Comparison of ENCODE assay signal across 8 cellular contexts in genomic region chr14:67680121-67680602, GRCh38. TPM values are rescaled to one million over a fixed set of nuclear protein-coding genes. Genes with fewer than 3 reads are reported as not detected.
DNase-seq lines count a peak whose midpoint lies in the region; ATAC-seq, FAIRE-seq and TF ChIP-seq lines count a peak whose summit lies in the region.

No MANE protein-coding gene starts in this region.

- ATAC-seq in GM21447 (IDR thresholded peaks at IDR 0.05; ENCODE audit: unreplicated experiment), result peak; percentile 97
- ATAC-seq in HG03575 (IDR thresholded peaks at IDR 0.05; ENCODE audit: extremely low read depth, insufficient number of reproducible peaks, low FRiP score, unreplicated experiment), result peak; percentile 87

- TF ChIP-seq POLR2A in endothelial cell of umbilical vein (IDR thresholded peaks at IDR 0.05; ENCODE audit: low read depth, low read length), result no peak

- peak; percentile 78 for DNase-seq in GM12864 (ENCODE audit: low read depth)
- DNase-seq in endothelial cell of umbilical vein (ENCODE audit: low read depth, low spot score), result peak; percentile 73
- DNase-seq in DMS153 (lab: John Stamatoyannopoulos, UW), result no peak
- DNase-seq in DMS 273 (lab: John Stamatoyannopoulos, UW; ENCODE audit: unreplicated experiment), result no peak
- no peak for DNase-seq in Ammon's horn (ENCODE audit: low spot score)
- DNase-seq in medulla oblongata (ENCODE audit: extremely low spot score), result no peak

- H3K27ac ChIP-seq in endothelial cell of umbilical vein (ENCODE audit: insufficient read depth, low read depth, low read length), result peak overlapping the region; percentile 48

- CTCF ChIA-PET in endothelial cell of umbilical vein (lab: Charles Lee), result interaction anchor here (0.9 to 1.9 kb wide), 6 partner anchors 12 to 153 kb away, joined by 3 to 10 read pairs (median 4); partner anchors contain the start of gene ARG2

- H3K4me1 ChIP-seq in endothelial cell of umbilical vein (ENCODE audit: control insufficient read depth, extremely low read depth, insufficient read depth, low read length), result peaks cover 21% of the 10 kb centered on the region

- no peaks in the 10 kb centered on the region for H3K9me3 ChIP-seq in endothelial cell of umbilical vein (replicated peaks; ENCODE audit: control insufficient read depth, insufficient read depth, low read length)

- no peak for TF ChIP-seq CTCF in GM12864 (IDR thresholded peaks at IDR 0.05; ENCODE audit: low read depth, low read length, missing control alignments)
- no peak for TF ChIP-seq CTCF in endothelial cell of umbilical vein (IDR thresholded peaks at IDR 0.05; ENCODE audit: extremely low read depth in 1 of 2, insufficient read depth in 1 of 2, low read depth in 1 of 2, low read length in 2 of 2)

- peak overlapping the region; percentile 67 for H3K4me2 ChIP-seq in endothelial cell of umbilical vein (ENCODE audit: insufficient read depth, low read length)

- no peak overlapping the region for H2AFZ ChIP-seq in endothelial cell of umbilical vein (ENCODE audit: low read depth, low read length)

- H3K27me3 ChIP-seq in endothelial cell of umbilical vein (ENCODE audit: control insufficient read depth in 2 of 2, insufficient read depth in 2 of 2, low read length in 2 of 2), result no peaks in the 10 kb centered on the region

- peaks cover 28% of the 10 kb centered on the region for H3K79me2 ChIP-seq in endothelial cell of umbilical vein (ENCODE audit: control insufficient read depth, insufficient read depth, low read length)

- peaks cover 4 to 5% of the 10 kb centered on the region in 2 experiments for H3K36me3 ChIP-seq in endothelial cell of umbilical vein (ENCODE audit: control insufficient read depth in 2 of 2, extremely low read depth in 1 of 2, insufficient read depth in 2 of 2, low read length in 2 of 2)

- intact Hi-C loops in endothelial cell of umbilical vein (cut with micrococcal nuclease), result no loop called here

- H3K4me3 ChIP-seq in GM12864 (ENCODE audit: low read depth, low read length) (no peak overlapping the region), endothelial cell of umbilical vein (replicated peaks in 1 of 3; ENCODE audit: insufficient read depth in 1 of 3, low read depth in 1 of 3, low read length in 3 of 3) (no peak overlapping the region)

- H3K9ac ChIP-seq in endothelial cell of umbilical vein (replicated peaks; ENCODE audit: extremely low read depth, insufficient read depth, low read length), result no peak overlapping the region

- POLR2A ChIA-PET in endothelial cell of umbilical vein (lab: Charles Lee), result no interaction called here

- no peaks in the 10 kb centered on the region for H3K9me1 ChIP-seq in endothelial cell of umbilical vein (replicated peaks; ENCODE audit: control insufficient read depth, extremely low read depth, insufficient read depth, low read length)

- dilution Hi-C loops in endothelial cell of umbilical vein (cut with MboI; ENCODE audit: extremely low pct_ligation_motif_present, low sequenced_read_pairs), result no loop called here

- no peaks in the 10 kb centered on the region for H4K20me1 ChIP-seq in endothelial cell of umbilical vein (replicated peaks; ENCODE audit: control insufficient read depth, extremely low read depth, insufficient read depth, low read length)

- FAIRE-seq in endothelial cell of umbilical vein (lab: Jason Lieb, UNC), result peak; percentile 92

- no TSS peak for BruUV-seq in endothelial cell of umbilical vein (replicated peaks; lab: Mats Ljungman, UMichigan)

TF ChIP-seq in endothelial cell of umbilical vein, 7 proteins besides CTCF, POLR2A, EP300 and RAD21:
- TF ChIP-seq POLR2AphosphoS5 (IDR thresholded peaks at IDR 0.05; ENCODE audit: insufficient read depth, low read depth, low read length) (no peak), MYC (IDR thresholded peaks at IDR 0.05; ENCODE audit: low read depth, low read length) (no peak), GATA2 (IDR thresholded peaks at IDR 0.05; ENCODE audit: insufficient read depth, insufficient read length, low read depth, low read length) (peak; percentile 82), EZH2 (IDR thresholded peaks at IDR 0.05; ENCODE audit: borderline replicate concordance, low read depth, low read length, severe bottlenecking) (no peak), JUN (IDR thresholded peaks at IDR 0.05; ENCODE audit: borderline replicate concordance, insufficient read depth, insufficient read length, low read depth) (peak; percentile 39), MAX (IDR thresholded peaks at IDR 0.05; ENCODE audit: insufficient read depth, insufficient read length) (no peak), FOS (IDR thresholded peaks at IDR 0.05; ENCODE audit: borderline replicate concordance, insufficient read depth, low read length) (peak; percentile 95)

RNA-seq across cellular contexts. Expression of gene VTI1B, which starts 5.7 kb away (rescaled TPM):
- total RNA-seq in endothelial cell of umbilical vein, result 79.4 and 90.0 TPM in 2 replicates
- 23.1 and 23.8 TPM in 2 replicates for polyA plus RNA-seq in endothelial cell of umbilical vein
- 47.0 and 50.6 TPM in 2 replicates for polyA plus RNA-seq in endothelial cell of umbilical vein (2011; cell fraction: cytosol; rRNA removed)
- polyA plus RNA-seq in endothelial cell of umbilical vein (2011; cell fraction: nucleus; rRNA removed), result 24.4 and 26.8 TPM in 2 replicates
- polyA plus RNA-seq in endothelial cell of umbilical vein (2012), result 84.2 and 85.4 TPM in 2 replicates
- polyA minus RNA-seq in endothelial cell of umbilical vein, result 27.3 and 35.1 TPM in 2 replicates
- polyA minus RNA-seq in endothelial cell of umbilical vein (2011; cell fraction: cytosol; rRNA and poly(A)+ RNA removed), result 28.4 TPM
- 18.1 and 37.2 TPM in 2 replicates for polyA minus RNA-seq in endothelial cell of umbilical vein (2011; cell fraction: nucleus; rRNA and poly(A)+ RNA removed)

RNA-seq across cellular contexts. Expression of gene RDH11, which starts 15.4 kb away (rescaled TPM):
- 79.8 and 90.2 TPM in 2 replicates for total RNA-seq in endothelial cell of umbilical vein
- 86.2 and 93.2 TPM in 2 replicates for polyA plus RNA-seq in endothelial cell of umbilical vein
- 89.8 and 90.0 TPM in 2 replicates for polyA plus RNA-seq in endothelial cell of umbilical vein (2011; cell fraction: cytosol; rRNA removed)
- polyA plus RNA-seq in endothelial cell of umbilical vein (2011; cell fraction: nucleus; rRNA removed), result 173 and 199 TPM in 2 replicates
- 57.2 and 85.7 TPM in 2 replicates for polyA plus RNA-seq in endothelial cell of umbilical vein (2012)
- 177 TPM in 2 replicates for polyA minus RNA-seq in endothelial cell of umbilical vein
- polyA minus RNA-seq in endothelial cell of umbilical vein (2011; cell fraction: cytosol; rRNA and poly(A)+ RNA removed), result 112 TPM
- polyA minus RNA-seq in endothelial cell of umbilical vein (2011; cell fraction: nucleus; rRNA and poly(A)+ RNA removed), result 43.0 and 77.9 TPM in 2 replicates

RNA-seq across cellular contexts. Expression of gene RDH12, which starts 21.5 kb away (rescaled TPM):
- total RNA-seq in endothelial cell of umbilical vein, result not detected in 2 replicates
- not detected in 2 replicates for polyA plus RNA-seq in endothelial cell of umbilical vein
- polyA plus RNA-seq in endothelial cell of umbilical vein (2011; cell fraction: cytosol; rRNA removed), result not detected in 2 replicates
- not detected in 2 replicates for polyA plus RNA-seq in endothelial cell of umbilical vein (2011; cell fraction: nucleus; rRNA removed)
- polyA plus RNA-seq in endothelial cell of umbilical vein (2012), result not detected in 2 replicates
- polyA minus RNA-seq in endothelial cell of umbilical vein, result not detected in 2 replicates
- polyA minus RNA-seq in endothelial cell of umbilical vein (2011; cell fraction: cytosol; rRNA and poly(A)+ RNA removed), result not detected
- polyA minus RNA-seq in endothelial cell of umbilical vein (2011; cell fraction: nucleus; rRNA and poly(A)+ RNA removed), result not detected in 2 replicates

Comparison
In these comparisons a context has a peak if more than half of its experiments do, and no peak if none do; other contexts are left out.
1. DNase-seq: peak in GM12864 (single experiment) and endothelial cell of umbilical vein (single experiment); none in DMS153 (single experiment), DMS 273 (single experiment), Ammon's horn (single experiment) and medulla oblongata (single experiment).